Comparison of ENCODE assay signal across 22 cellular contexts in genomic region chr9:93896093-93896492, GRCh38. TPM values are rescaled to one million over a fixed set of nuclear protein-coding genes. Genes with fewer than 3 reads are reported as not detected.
A peak's percentile ranks its signal among the peaks of the same experiment; 100 is the strongest.
DNase-seq lines count a peak whose midpoint lies in the region; ATAC-seq and TF ChIP-seq lines count a peak whose summit lies in the region.
"Had no signal": no experiment of that assay in that cellular context is flagged by ENCODE, and none has a peak within 500 bp of the region (broad histone marks: within the 10 kb centered on the region; RNA-seq: fewer than 3 reads in every experiment).

No MANE protein-coding gene starts in this region.

- POLR2A ChIA-PET in activated B cell treated with CpG ODN at 0.5 μM for 24 hours (lab: Charles Lee), result no interaction called here

- CTCF ChIA-PET in activated B cell treated with CpG ODN at 0.5 μM for 24 hours (lab: Charles Lee), result no interaction called here

- H3K27me3 Mint-ChIP-seq in activated B cell treated with CpG ODN at 0.5 μM for 24 hours (no peaks in the 10 kb centered on the region), osteocyte (ENCODE audit: unreplicated experiment) (no peaks in the 10 kb centered on the region)

- no peak overlapping the region for H3K27ac Mint-ChIP-seq in activated B cell treated with CpG ODN at 0.5 μM for 24 hours
- no peak overlapping the region for H3K27ac Mint-ChIP-seq in osteocyte (ENCODE audit: unreplicated experiment)
- H3K27ac Mint-ChIP-seq: HFFc6 had no signal

- TF ChIP-seq CTCF in activated B cell treated with CpG ODN at 0.5 μM for 24 hours (IDR thresholded peaks at IDR 0.05) (no peak), osteocyte (IDR thresholded peaks at IDR 0.05) (no peak)

- H3K4me1 Mint-ChIP-seq in activated B cell treated with CpG ODN at 0.5 μM for 24 hours (no peaks in the 10 kb centered on the region), osteocyte (ENCODE audit: unreplicated experiment) (no peaks in the 10 kb centered on the region)
- H3K4me1 Mint-ChIP-seq: neural crest cell had no signal

- H3K9me3 Mint-ChIP-seq in activated B cell treated with CpG ODN at 0.5 μM for 24 hours, result peaks cover 6% of the 10 kb centered on the region
- peaks cover 12% of the 10 kb centered on the region for H3K9me3 Mint-ChIP-seq in osteocyte (ENCODE audit: unreplicated experiment)

- intact Hi-C loops in left cardiac atrium (cut with DNase I) (no loop called here), left ventricle myocardium superior (cut with micrococcal nuclease) (no loop called here), activated B cell treated with CpG ODN at 0.5 μM for 24 hours (cut with micrococcal nuclease) (no loop called here), posterior vena cava (cut with DNase I) (no loop called here)

- no peaks in the 10 kb centered on the region for H3K36me3 Mint-ChIP-seq in activated B cell treated with CpG ODN at 0.5 μM for 24 hours (ENCODE audit: low read depth)
- no peaks in the 10 kb centered on the region for H3K36me3 Mint-ChIP-seq in osteocyte (ENCODE audit: unreplicated experiment)

- H3K4me3 Mint-ChIP-seq in activated B cell treated with CpG ODN at 0.5 μM for 24 hours, result no peak overlapping the region
- H3K4me3 Mint-ChIP-seq in osteocyte (ENCODE audit: unreplicated experiment), result no peak overlapping the region
- H3K4me3 Mint-ChIP-seq: HFFc6, neural crest cell had no signal

- DNase-seq in left cardiac atrium (peak; percentile 7), left ventricle myocardium superior (no peak), activated B cell treated with CpG ODN at 0.5 μM for 24 hours (peak; percentile 6), posterior vena cava (ENCODE audit: low spot score) (peak; percentile 47), DMS153 treated with DMSO at 0.1 percent for 48 hours (lab: John Stamatoyannopoulos, UW; ENCODE audit: unreplicated experiment) (no peak), anterior cingulate cortex (lab: John Stamatoyannopoulos, UW) (no peak), osteocyte (ENCODE audit: extremely low spot score, unreplicated experiment) (no peak)
- DNase-seq: activated naive CD4-positive, alpha-beta T cell treated with anti-CD3 and anti-CD28 coated beads, Interleukin-2, amount 50 U/mL, for 16 hours; cortex of kidney; esophagus squamous epithelium; HFFc6; NCI-H1105 treated with DMSO at 0.1 percent for 48 hours; NCI-H2081; NCI-H226; NCI-H774; SHP77; SW 1271 had no signal

- ATAC-seq in left cardiac atrium, result no peak
- ATAC-seq in left ventricle myocardium superior, result no peak
- no peak for ATAC-seq in activated B cell treated with CpG ODN at 0.5 μM for 24 hours (ENCODE audit: low read depth)

RNA-seq across cellular contexts. Expression of gene BARX1, which starts 59.1 kb away (rescaled TPM):
- total RNA-seq in left cardiac atrium, result not detected
- not detected for total RNA-seq in left ventricle myocardium superior
- not detected in 2 replicates for total RNA-seq in activated B cell treated with CpG ODN at 0.5 μM for 24 hours
- not detected for total RNA-seq in posterior vena cava
- total RNA-seq in osteocyte, result 1.7 and 2.2 TPM in 2 replicates
- total RNA-seq: esophagus squamous epithelium, frontal cortex, HFFc6, lung, OCI-LY7, subcutaneous adipose tissue had no signal

Comparison
In these comparisons a context has a peak if more than half of its experiments do, and no peak if none do; other contexts are left out.
1. DNase-seq: peak in left cardiac atrium (single experiment), activated B cell treated with CpG ODN at 0.5 μM for 24 hours (single experiment) and posterior vena cava (single experiment); none in left ventricle myocardium superior (single experiment), DMS153 treated with DMSO at 0.1 percent for 48 hours (single experiment), anterior cingulate cortex (0 of 58) and osteocyte (single experiment).